ENCODE assay signal across 8 cellular contexts in the genomic region with DNA sequence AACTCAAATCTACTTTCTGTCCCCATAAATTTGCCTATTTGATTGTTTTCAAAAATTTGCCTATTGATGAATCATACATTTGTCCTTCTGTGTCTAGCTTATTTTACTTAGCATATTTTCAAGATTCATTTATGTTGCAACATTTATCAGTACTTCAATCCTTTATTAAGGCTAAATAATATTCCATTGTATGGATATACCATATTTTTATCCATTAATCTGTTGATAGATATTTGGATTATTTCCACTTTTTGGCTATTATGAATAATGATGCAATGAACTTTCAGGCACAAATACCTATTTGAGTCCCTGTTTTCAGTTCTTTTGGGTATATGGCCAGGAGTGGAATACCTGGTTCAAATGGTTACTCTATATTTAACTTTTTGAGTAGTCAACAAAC.
"Had no signal": no experiment of that assay in that cellular context is flagged by ENCODE, and none has a peak within 500 bp of the region (broad histone marks: within the 10 kb centered on the region; RNA-seq: fewer than 3 reads in every experiment).

No MANE protein-coding gene starts in this region.

- H2AFZ ChIP-seq: GM23338 had no signal

- H3K4me2 ChIP-seq: GM23338 had no signal

- H3K36me3 ChIP-seq: HAP-1 had no signal

- FAIRE-seq: H1, HTR-8/SVneo had no signal

- H3K9me3 ChIP-seq: HAP-1 had no signal

- ATAC-seq: GM23338, HCT116 had no signal

- H3K4me3 ChIP-seq: GM23338, HAP-1 had no signal

- DNase-seq: H7, IMR-90, KG1 had no signal
